Comparison of ENCODE assay signal across 1 cellular context in the genomic region with DNA sequence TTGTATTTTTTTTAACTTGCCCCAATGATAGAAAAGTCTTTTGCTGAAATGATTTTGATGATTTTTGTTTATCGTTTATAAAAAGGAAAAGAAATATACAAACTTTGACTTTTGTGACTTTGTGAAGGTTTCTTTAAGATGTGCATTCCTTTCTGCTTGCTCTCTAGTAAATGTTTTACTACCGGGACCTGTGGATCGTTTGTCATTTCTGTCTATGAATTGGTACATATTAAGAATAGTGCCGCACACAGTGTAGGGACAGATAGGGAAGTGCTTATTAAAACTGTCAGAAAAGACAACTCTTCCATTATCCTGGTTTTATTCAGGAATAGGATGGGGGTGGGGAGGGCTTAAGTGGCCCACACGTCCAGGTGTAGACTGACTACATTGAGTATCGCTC.
TF ChIP-seq lines count a peak whose summit lies in the region.

No MANE protein-coding gene starts in this region.

TF ChIP-seq in HEK293, 187 proteins besides CTCF, POLR2A, EP300 and RAD21:
- TF ChIP-seq, protein P1, sequence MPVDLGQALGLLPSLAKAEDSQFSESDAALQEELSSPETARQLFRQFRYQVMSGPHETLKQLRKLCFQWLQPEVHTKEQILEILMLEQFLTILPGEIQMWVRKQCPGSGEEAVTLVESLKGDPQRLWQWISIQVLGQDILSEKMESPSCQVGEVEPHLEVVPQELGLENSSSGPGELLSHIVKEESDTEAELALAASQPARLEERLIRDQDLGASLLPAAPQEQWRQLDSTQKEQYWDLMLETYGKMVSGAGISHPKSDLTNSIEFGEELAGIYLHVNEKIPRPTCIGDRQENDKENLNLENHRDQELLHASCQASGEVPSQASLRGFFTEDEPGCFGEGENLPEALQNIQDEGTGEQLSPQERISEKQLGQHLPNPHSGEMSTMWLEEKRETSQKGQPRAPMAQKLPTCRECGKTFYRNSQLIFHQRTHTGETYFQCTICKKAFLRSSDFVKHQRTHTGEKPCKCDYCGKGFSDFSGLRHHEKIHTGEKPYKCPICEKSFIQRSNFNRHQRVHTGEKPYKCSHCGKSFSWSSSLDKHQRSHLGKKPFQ (tag by site-specific recombination; IDR thresholded peaks at IDR 0.05) = no peak
- TF ChIP-seq OVOL3 (tag by site-specific recombination; IDR thresholded peaks at IDR 0.05) (no peak), WT1 (tag by site-specific recombination; IDR thresholded peaks at IDR 0.05) (no peak), SCRT1 (tag by site-specific recombination; IDR thresholded peaks at IDR 0.05; ENCODE audit: borderline replicate concordance) (no peak), KLF9 (tag by site-specific recombination; IDR thresholded peaks at IDR 0.05; ENCODE audit: low read depth) (no peak), ZNF211 (tag by site-specific recombination; IDR thresholded peaks at IDR 0.05; ENCODE audit: low read depth) (no peak), IKZF3 (tag by site-specific recombination; IDR thresholded peaks at IDR 0.05) (no peak), ZNF112 (tag by site-specific recombination; IDR thresholded peaks at IDR 0.05) (no peak), ZNF138 (tag by site-specific recombination; IDR thresholded peaks at IDR 0.05; ENCODE audit: borderline replicate concordance) (no peak), ZNF677 (tag by site-specific recombination; IDR thresholded peaks at IDR 0.05) (no peak), ZNF10 (tag by site-specific recombination; IDR thresholded peaks at IDR 0.05) (no peak), ZNF23 (tag by site-specific recombination; IDR thresholded peaks at IDR 0.05; ENCODE audit: borderline replicate concordance) (no peak), KLF16 (tag by site-specific recombination; IDR thresholded peaks at IDR 0.05) (no peak)
- TF ChIP-seq, protein P2, sequence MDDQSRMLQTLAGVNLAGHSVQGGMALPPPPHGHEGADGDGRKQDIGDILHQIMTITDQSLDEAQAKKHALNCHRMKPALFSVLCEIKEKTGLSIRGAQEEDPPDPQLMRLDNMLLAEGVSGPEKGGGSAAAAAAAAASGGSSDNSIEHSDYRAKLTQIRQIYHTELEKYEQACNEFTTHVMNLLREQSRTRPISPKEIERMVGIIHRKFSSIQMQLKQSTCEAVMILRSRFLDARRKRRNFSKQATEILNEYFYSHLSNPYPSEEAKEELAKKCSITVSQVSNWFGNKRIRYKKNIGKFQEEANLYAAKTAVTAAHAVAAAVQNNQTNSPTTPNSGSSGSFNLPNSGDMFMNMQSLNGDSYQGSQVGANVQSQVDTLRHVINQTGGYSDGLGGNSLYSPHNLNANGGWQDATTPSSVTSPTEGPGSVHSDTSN (CRISPR knock-in tag; IDR thresholded peaks at IDR 0.05) = no peak
- TF ChIP-seq, protein P3, sequence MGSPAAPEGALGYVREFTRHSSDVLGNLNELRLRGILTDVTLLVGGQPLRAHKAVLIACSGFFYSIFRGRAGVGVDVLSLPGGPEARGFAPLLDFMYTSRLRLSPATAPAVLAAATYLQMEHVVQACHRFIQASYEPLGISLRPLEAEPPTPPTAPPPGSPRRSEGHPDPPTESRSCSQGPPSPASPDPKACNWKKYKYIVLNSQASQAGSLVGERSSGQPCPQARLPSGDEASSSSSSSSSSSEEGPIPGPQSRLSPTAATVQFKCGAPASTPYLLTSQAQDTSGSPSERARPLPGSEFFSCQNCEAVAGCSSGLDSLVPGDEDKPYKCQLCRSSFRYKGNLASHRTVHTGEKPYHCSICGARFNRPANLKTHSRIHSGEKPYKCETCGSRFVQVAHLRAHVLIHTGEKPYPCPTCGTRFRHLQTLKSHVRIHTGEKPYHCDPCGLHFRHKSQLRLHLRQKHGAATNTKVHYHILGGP (tag by site-specific recombination; IDR thresholded peaks at IDR 0.05) = no peak
